ENCODE assay signal across 8 cellular contexts in genomic region chr6:156752666-156753301, GRCh38. TPM values are rescaled to one million over a fixed set of nuclear protein-coding genes. Genes with fewer than 3 reads are reported as not detected.
DNase-seq lines count a peak whose midpoint lies in the region; ATAC-seq, FAIRE-seq and TF ChIP-seq lines count a peak whose summit lies in the region.

No MANE protein-coding gene starts in this region.

- H3K9me3 Mint-ChIP-seq in HFFc6 = no peaks in the 10 kb centered on the region

- H3K27me3 Mint-ChIP-seq in HFFc6 (ENCODE audit: insufficient read depth) = peaks cover 4% of the 10 kb centered on the region

- ATAC-seq in lower lobe of right lung (peak; percentile 61 to 68), HG02970 (IDR thresholded peaks at IDR 0.05; ENCODE audit: low FRiP score, unreplicated experiment) (no peak)

- H3K27me3 ChIP-seq in lower lobe of right lung (ENCODE audit: low read depth) = no peaks in the 10 kb centered on the region

- H3K36me3 Mint-ChIP-seq in HFFc6 (ENCODE audit: low read depth) = no peaks in the 10 kb centered on the region

- DNase-seq in GM13976 (ENCODE audit: low spot score) (peak; percentile 43), HFFc6 (no peak), RCC 7860 (ENCODE audit: low spot score) (peak; percentile 38), lower lobe of right lung (no peak), anterior cingulate cortex (lab: John Stamatoyannopoulos, UW) (no peak), COLO829 (ENCODE audit: low spot score) (no peak), inferior parietal cortex (ENCODE audit: extremely low spot score) (no peak)

- no peaks in the 10 kb centered on the region for H3K36me3 ChIP-seq in lower lobe of right lung

- no peak overlapping the region for H3K4me3 ChIP-seq in lower lobe of right lung

- no peaks in the 10 kb centered on the region for H3K4me1 ChIP-seq in lower lobe of right lung

- peak; percentile 8 for FAIRE-seq in RCC 7860 (lab: Jason Lieb, UNC)

- intact Hi-C loops in lower lobe of right lung (cut with DNase I) = no loop called here

- H3K9me3 ChIP-seq in lower lobe of right lung = no peaks in the 10 kb centered on the region

- H3K4me1 Mint-ChIP-seq in HFFc6 (ENCODE audit: low read depth) = no peaks in the 10 kb centered on the region

- TF ChIP-seq CTCF in GM13976 (IDR thresholded peaks at IDR 0.05; ENCODE audit: borderline replicate concordance, control extremely low read depth, extremely low read depth, insufficient read depth, missing control alignments) (no peak), HFFc6 (IDR thresholded peaks at IDR 0.05) (peak; percentile 21; the same call in 1 of the 2 replicates), lower lobe of right lung (IDR thresholded peaks at IDR 0.05) (peak; percentile 47)

- H3K27ac Mint-ChIP-seq in HFFc6 = no peak overlapping the region

- H3K4me3 Mint-ChIP-seq in HFFc6 = no peak overlapping the region

- no peak overlapping the region for H3K27ac ChIP-seq in lower lobe of right lung

- in situ Hi-C loops in GM13976 (cut with MboI; ENCODE audit: low sequenced_read_pairs, unreplicated experiment) = no loop called here

RNA-seq across cellular contexts. Expression of gene ARID1B, which starts 24.4 kb away (rescaled TPM):
- 10 to 100 TPM; 32.5 to 44.3 (median 36.5) TPM for total RNA-seq in HFFc6 (2021; fragmentation: NEBNext Ultra II Directional; extraction: Animal tissue kit (Norgen Biotek cat#: 25700))
- total RNA-seq in lower lobe of right lung = 95.5 TPM

Comparison
In these comparisons a context has a peak if more than half of its experiments do, and no peak if none do; other contexts are left out.
1. DNase-seq: peak in GM13976 (single experiment) and RCC 7860 (single experiment); none in HFFc6 (single experiment), lower lobe of right lung (single experiment), anterior cingulate cortex (0 of 58), COLO829 (single experiment) and inferior parietal cortex (single experiment).